Comparison of ENCODE assay signal across 8 cellular contexts in genomic region chr17:41811549-41812175, GRCh38. TPM values are rescaled to one million over a fixed set of nuclear protein-coding genes. Genes with fewer than 3 reads are reported as not detected.
DNase-seq lines count a peak whose midpoint lies in the region; ATAC-seq and TF ChIP-seq lines count a peak whose summit lies in the region.

A gene with protein sequence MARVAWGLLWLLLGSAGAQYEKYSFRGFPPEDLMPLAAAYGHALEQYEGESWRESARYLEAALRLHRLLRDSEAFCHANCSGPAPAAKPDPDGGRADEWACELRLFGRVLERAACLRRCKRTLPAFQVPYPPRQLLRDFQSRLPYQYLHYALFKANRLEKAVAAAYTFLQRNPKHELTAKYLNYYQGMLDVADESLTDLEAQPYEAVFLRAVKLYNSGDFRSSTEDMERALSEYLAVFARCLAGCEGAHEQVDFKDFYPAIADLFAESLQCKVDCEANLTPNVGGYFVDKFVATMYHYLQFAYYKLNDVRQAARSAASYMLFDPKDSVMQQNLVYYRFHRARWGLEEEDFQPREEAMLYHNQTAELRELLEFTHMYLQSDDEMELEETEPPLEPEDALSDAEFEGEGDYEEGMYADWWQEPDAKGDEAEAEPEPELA (minus strand): TSS chr17:41811949. CDS start chr17:41811915, 34 bp downstream.

- POLR2A ChIA-PET in activated CD8-positive, alpha-beta T cell treated with anti-CD3 and anti-CD28 coated beads for 36 hours (lab: Charles Lee) = interaction anchor here (0.7 to 1.7 kb wide), 10 partner anchors 11 to 158 kb away, joined by 3 to 5 read pairs (median 4); partner anchors contain the start of gene NT5C3B

- H3K27me3 ChIP-seq in lower lobe of right lung (ENCODE audit: low read depth) = no peaks in the 10 kb centered on the region

- no peaks in the 10 kb centered on the region for H3K9me3 ChIP-seq in lower lobe of right lung

- peak within 1 kb of the TSS; percentile 73 for H3K27ac ChIP-seq in lower lobe of right lung

- DNase-seq in GM12865 (ENCODE audit: low read depth) (peak; percentile 72), NCI-H69 (lab: John Stamatoyannopoulos, UW) (peak; percentile 89), lower lobe of right lung (peak; percentile 86)
- DNase-seq in activated CD8-positive, alpha-beta T cell treated with anti-CD3 and anti-CD28 coated beads for 36 hours = peak; percentile 78
- peak; percentile 60 for DNase-seq in effector CD4-positive, alpha-beta T cell
- peak; percentile 59 for DNase-seq in stimulated activated CD4-positive, alpha-beta T cell treated with anti-CD3 and anti-CD28 coated beads, Interleukin-4, amount 100 ng/mL, for 48 hours (ENCODE audit: low read depth in 2 of 2)

- H3K27ac Mint-ChIP-seq in activated CD8-positive, alpha-beta T cell treated with anti-CD3 and anti-CD28 coated beads for 36 hours = peak within 1 kb of the TSS; percentile 63

- intact Hi-C loops in activated CD8-positive, alpha-beta T cell treated with anti-CD3 and anti-CD28 coated beads for 36 hours (cut with micrococcal nuclease) = no loop called here
- intact Hi-C loops in lower lobe of right lung (cut with DNase I) = no loop called here

- H3K4me1 ChIP-seq in lower lobe of right lung = peaks cover 27% of the 10 kb centered on the region

- ATAC-seq in HG03196 (IDR thresholded peaks at IDR 0.05; ENCODE audit: unreplicated experiment) (peak; percentile 53), lower lobe of right lung (peak; percentile 92 to 94), GM18870 (IDR thresholded peaks at IDR 0.05; ENCODE audit: unreplicated experiment) (no peak)
- peak; percentile 86 for ATAC-seq in activated CD8-positive, alpha-beta T cell treated with anti-CD3 and anti-CD28 coated beads for 36 hours

- H3K4me3 Mint-ChIP-seq in activated CD8-positive, alpha-beta T cell treated with anti-CD3 and anti-CD28 coated beads for 36 hours = peak within 1 kb of the TSS; percentile 79

- CTCF ChIA-PET in activated CD8-positive, alpha-beta T cell treated with anti-CD3 and anti-CD28 coated beads for 36 hours (lab: Charles Lee) = interaction anchor here (0.9 to 3.9 kb wide), 15 partner anchors 9 to 163 kb away, joined by 3 to 35 read pairs (median 6); partner anchors contain the start of genes HAP1 and JUP

- no peaks in the 10 kb centered on the region for H3K36me3 ChIP-seq in lower lobe of right lung

- H3K4me1 Mint-ChIP-seq in activated CD8-positive, alpha-beta T cell treated with anti-CD3 and anti-CD28 coated beads for 36 hours (ENCODE audit: low read depth) = peaks cover 21% of the 10 kb centered on the region

- H3K9me3 Mint-ChIP-seq in activated CD8-positive, alpha-beta T cell treated with anti-CD3 and anti-CD28 coated beads for 36 hours = no peaks in the 10 kb centered on the region

- peaks cover 7% of the 10 kb centered on the region for H3K27me3 Mint-ChIP-seq in activated CD8-positive, alpha-beta T cell treated with anti-CD3 and anti-CD28 coated beads for 36 hours

- TF ChIP-seq CTCF in GM12865 (IDR thresholded peaks at IDR 0.05; ENCODE audit: insufficient read depth, low read depth, low read length, missing control alignments) (peak; percentile 75), lower lobe of right lung (IDR thresholded peaks at IDR 0.05) (peak; percentile 78)
- TF ChIP-seq CTCF in activated CD8-positive, alpha-beta T cell treated with anti-CD3 and anti-CD28 coated beads for 36 hours (IDR thresholded peaks at IDR 0.05) = peak; percentile 67

- H3K36me3 Mint-ChIP-seq in activated CD8-positive, alpha-beta T cell treated with anti-CD3 and anti-CD28 coated beads for 36 hours (ENCODE audit: low read depth) = peaks cover 3% of the 10 kb centered on the region

- peak within 1 kb of the TSS; percentile 59 for H3K4me3 ChIP-seq in GM12865 (ENCODE audit: low read depth, low read length)
- H3K4me3 ChIP-seq in lower lobe of right lung = peak within 1 kb of the TSS; percentile 84

RNA-seq across cellular contexts. Expression of the gene that starts here (rescaled TPM):
- total RNA-seq in activated CD8-positive, alpha-beta T cell treated with anti-CD3 and anti-CD28 coated beads for 36 hours = 1 to 10 TPM; 2.6 to 3.2 TPM
- total RNA-seq in lower lobe of right lung = 9.2 TPM
